ENCODE assay signal across 8 cellular contexts in genomic region chr9:132169672-132170392, GRCh38. TPM values are rescaled to one million over a fixed set of nuclear protein-coding genes. Genes with fewer than 3 reads are reported as not detected.
DNase-seq lines count a peak whose midpoint lies in the region; ATAC-seq, FAIRE-seq and TF ChIP-seq lines count a peak whose summit lies in the region.

No MANE protein-coding gene starts in this region.

- H3K4me1 ChIP-seq in heart right ventricle (peaks cover 0 to 16% (median 7%) of the 10 kb centered on the region in 9 donors), small intestine (ENCODE audit: control insufficient read depth in 2 of 2, insufficient read depth in 1 of 2, low read depth in 1 of 2, low read length in 1 of 2) (peaks cover 0 to under 1% of the 10 kb centered on the region in 2 donors)

- H3K27me3 ChIP-seq in heart right ventricle (peaks cover 0 to 48% (median 38%) of the 10 kb centered on the region in 7 donors), small intestine (ENCODE audit: control insufficient read depth in 2 of 2, insufficient read depth in 2 of 2, low read length in 2 of 2) (peaks cover 11 to 13% of the 10 kb centered on the region in 2 donors)

- intact Hi-C loops in heart right ventricle (cut with DNase I): loop anchor here (1.0 to 10.0 kb wide), 7 partner anchors 62 to 408 kb away; no protein-coding TSS in a partner anchor

- DNase-seq in COR-L47 (lab: John Stamatoyannopoulos, UW) (peak; percentile 60), KBM-7 (peak; percentile 73), SKM-1 treated with dmso at 0.1 percent for 144 hours (lab: John Stamatoyannopoulos, UW; ENCODE audit: unreplicated experiment) (peak; percentile 62), heart right ventricle (peak in 1 of 2 donors; percentile 48), small intestine (peak; percentile 32), ureter (ENCODE audit: low spot score) (no peak)
- peak; percentile 56 for DNase-seq in activated naive CD4-positive, alpha-beta T cell treated with anti-CD3 and anti-CD28 coated beads, Interleukin-2, amount 50 U/mL, for 16 hours

- no peak overlapping the region for H3K27ac ChIP-seq in heart right ventricle
- no peak overlapping the region for H3K27ac ChIP-seq in small intestine (ENCODE audit: low read depth in 1 of 2, low read length in 1 of 2)

- H3K9me3 ChIP-seq in heart right ventricle (no peaks in the 10 kb centered on the region), small intestine (ENCODE audit: control insufficient read depth, low read depth) (no peaks in the 10 kb centered on the region)

- ATAC-seq in heart right ventricle (peak; percentile 44 to 82 (median 62)), GM18520 (IDR thresholded peaks at IDR 0.05; ENCODE audit: unreplicated experiment) (no peak)

- no peak overlapping the region for H3K4me3 ChIP-seq in heart right ventricle
- H3K4me3 ChIP-seq in small intestine (ENCODE audit: low read depth in 1 of 2, low read length in 2 of 2): no peak overlapping the region

- in situ Hi-C loops in KBM-7 (cut with MboI; ENCODE audit: low pct_unique_long_range_greater_than_20kb, low sequenced_read_pairs): no loop called here

- H3K36me3 ChIP-seq in heart right ventricle (no peaks in the 10 kb centered on the region), small intestine (ENCODE audit: control insufficient read depth in 2 of 2, insufficient read depth in 2 of 2, low read length in 2 of 2) (no peaks in the 10 kb centered on the region)

- FAIRE-seq in small intestine (lab: Jason Lieb, UNC): no peak

- 35 to 40% methylated on average over 26 of the region's 26 CpGs for WGBS in heart right ventricle, 2 donors
- 38 to 41% (median 38%) methylated on average over 26 of the region's 26 CpGs for WGBS in small intestine, 3 donors

- peak; percentile 78 to 94 (median 83) for TF ChIP-seq CTCF in heart right ventricle (IDR thresholded peaks at IDR 0.05)

RNA-seq across cellular contexts. Expression of gene NTNG2, which starts 8.0 kb away (rescaled TPM):
- total RNA-seq in heart right ventricle (1 to 10 TPM; 1.2 to 7.6 (median 2.9) TPM), ureter (2.2 TPM)
- polyA plus RNA-seq in heart right ventricle (1 to 10 TPM in 1 of 2 donors, under 1 TPM in 1; 0.29 to 2.4 TPM), small intestine (under 1 TPM; 0.33 to 0.67 (median 0.54) TPM)
